ENCODE assay signal across 13 cellular contexts in genomic region chr9:335373-335772, GRCh38.
"Had no signal": no experiment of that assay in that cellular context is flagged by ENCODE, and none has a peak within 500 bp of the region (broad histone marks: within the 10 kb centered on the region; RNA-seq: fewer than 3 reads in every experiment).

No MANE protein-coding gene starts in this region.

- H3K4me1 Mint-ChIP-seq: stimulated activated naive B cell treated with anti-CD40 and anti-IgM and Interleukin-4, amounts not matched to agents 10 μg/mL and 1 μg/mL and 100 μg/mL, for 72 hours had no signal

- H3K9me3 Mint-ChIP-seq: naive B cell; stimulated activated naive B cell treated with anti-CD40 and anti-IgM and Interleukin-4, amounts not matched to agents 10 μg/mL and 1 μg/mL and 100 μg/mL, for 72 hours had no signal

- H3K27ac ChIP-seq: adrenal gland, colonic mucosa, heart left ventricle, prostate gland, right lobe of liver, upper lobe of left lung had no signal

- DNase-seq: adrenal gland; caudate nucleus; colonic mucosa; heart left ventricle; left colon; naive B cell; occipital lobe; SHP77 treated with DMSO at 0.1 percent for 48 hours; stimulated activated naive B cell treated with anti-CD40 and anti-IgM and Interleukin-4, amounts not matched to agents 10 μg/mL and 1 μg/mL and 100 μg/mL, for 72 hours; upper lobe of left lung had no signal

- H3K27ac Mint-ChIP-seq: stimulated activated naive B cell treated with anti-CD40 and anti-IgM and Interleukin-4, amounts not matched to agents 10 μg/mL and 1 μg/mL and 100 μg/mL, for 72 hours had no signal

- H3K36me3 ChIP-seq: colonic mucosa, prostate gland had no signal

- H3K9me3 ChIP-seq: adrenal gland, colonic mucosa, heart left ventricle, prostate gland, right lobe of liver, upper lobe of left lung had no signal

- H3K4me3 Mint-ChIP-seq: naive B cell; stimulated activated naive B cell treated with anti-CD40 and anti-IgM and Interleukin-4, amounts not matched to agents 10 μg/mL and 1 μg/mL and 100 μg/mL, for 72 hours had no signal

- H3K27me3 Mint-ChIP-seq: naive B cell; stimulated activated naive B cell treated with anti-CD40 and anti-IgM and Interleukin-4, amounts not matched to agents 10 μg/mL and 1 μg/mL and 100 μg/mL, for 72 hours had no signal

- ATAC-seq: heart left ventricle; stimulated activated naive B cell treated with anti-CD40 and anti-IgM and Interleukin-4, amounts not matched to agents 10 μg/mL and 1 μg/mL and 100 μg/mL, for 72 hours had no signal

- H3K27me3 ChIP-seq: adrenal gland, colonic mucosa, right lobe of liver, upper lobe of left lung had no signal

- H3K4me1 ChIP-seq: adrenal gland, colonic mucosa, heart left ventricle, prostate gland had no signal

- H3K4me3 ChIP-seq: adrenal gland, colonic mucosa, heart left ventricle, lung, prostate gland, right lobe of liver, upper lobe of left lung had no signal
